ENCODE assay signal across 27 cellular contexts in the genomic region with DNA sequence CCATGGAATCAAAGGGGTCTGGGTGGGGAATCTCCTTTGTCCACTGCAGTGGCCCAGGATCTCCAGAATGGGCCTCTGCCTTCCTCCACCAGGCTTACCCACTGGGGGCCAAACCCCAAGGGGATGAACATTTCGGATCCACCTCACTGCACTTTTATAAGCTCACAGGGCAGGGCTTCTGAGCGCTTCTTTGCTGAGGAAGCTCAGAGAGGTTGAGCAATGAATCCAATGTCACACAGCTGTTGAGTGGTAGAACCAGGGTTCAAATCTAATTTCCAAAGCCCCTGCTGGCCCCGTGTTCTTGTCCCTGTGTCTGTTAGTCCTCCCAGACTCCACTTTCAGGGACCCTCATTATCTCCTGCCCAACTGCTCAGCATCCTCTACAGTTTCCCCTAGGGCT.
DNase-seq lines count a peak whose midpoint lies in the region; ATAC-seq, FAIRE-seq and TF ChIP-seq lines count a peak whose summit lies in the region.
"Had no signal": no experiment of that assay in that cellular context is flagged by ENCODE, and none has a peak within 500 bp of the region (broad histone marks: within the 10 kb centered on the region; RNA-seq: fewer than 3 reads in every experiment).

No MANE protein-coding gene starts in this region.

- H3F3A ChIP-seq in neural cell (ENCODE audit: insufficient read depth, low read length, poor library complexity, severe bottlenecking), result peaks cover 6% of the 10 kb centered on the region

- TF ChIP-seq CTCF in astrocyte (IDR thresholded peaks at IDR 0.05; ENCODE audit: insufficient read depth, low read depth, low read length) (no peak), neural cell (IDR thresholded peaks at IDR 0.05; ENCODE audit: poor library complexity, severe bottlenecking) (no peak)

- TF ChIP-seq EP300 in neural cell (conservative IDR thresholded peaks at IDR 0.05; ENCODE audit: poor library complexity, severe bottlenecking), result no peak

- H3K79me2 ChIP-seq in astrocyte (ENCODE audit: insufficient read depth, low read length) (no peaks in the 10 kb centered on the region), neural cell (replicated peaks; ENCODE audit: insufficient read depth, low read length) (no peaks in the 10 kb centered on the region)

- H3K4me2 ChIP-seq in BLaER1, result peak overlapping the region; percentile 69
- peak overlapping the region in 9 of 11 experiments; percentile 12 to 79 (median 67); a peak in 16 of 22 replicates for H3K4me2 ChIP-seq in BLaER1 treated with 17β-estradiol and CSF1 and Interleukin-3, amounts not matched to agents 10 nM and 100 nM
- no peak overlapping the region for H3K4me2 ChIP-seq in astrocyte (ENCODE audit: low read length)
- H3K4me2 ChIP-seq in neural cell (ENCODE audit: low read length), result no peak overlapping the region

- H3K4me3 ChIP-seq in BLaER1 (no peak overlapping the region), astrocyte (ENCODE audit: insufficient read depth, low read depth, low read length) (no peak overlapping the region), neural cell (ENCODE audit: low read length) (peak overlapping the region; percentile 19)
- H3K4me3 ChIP-seq in BLaER1 treated with 17β-estradiol and CSF1 and Interleukin-3, amounts not matched to agents 10 nM and 100 nM, result no peak overlapping the region
- H3K4me3 ChIP-seq: GM12878 had no signal

- H4K20me1 ChIP-seq in BLaER1 (no peaks in the 10 kb centered on the region), astrocyte (ENCODE audit: insufficient read depth, low read length) (no peaks in the 10 kb centered on the region), neural cell (ENCODE audit: insufficient read depth) (no peaks in the 10 kb centered on the region)
- H4K20me1 ChIP-seq in BLaER1 treated with 17β-estradiol and CSF1 and Interleukin-3, amounts not matched to agents 10 nM and 100 nM, result no peaks in the 10 kb centered on the region

- H2AFZ ChIP-seq in astrocyte (ENCODE audit: low read depth, low read length), result no peak overlapping the region
- H2AFZ ChIP-seq in neural cell (ENCODE audit: low read depth, low read length), result no peak overlapping the region

- H3K27ac ChIP-seq in BLaER1, result no peak overlapping the region
- H3K27ac ChIP-seq in BLaER1 treated with 17β-estradiol and CSF1 and Interleukin-3, amounts not matched to agents 10 nM and 100 nM, result no peak overlapping the region
- no peak overlapping the region for H3K27ac ChIP-seq in astrocyte (ENCODE audit: low read depth, low read length)
- peak overlapping the region; percentile 44 for H3K27ac ChIP-seq in neural cell (ENCODE audit: low read length)

- no peaks in the 10 kb centered on the region for H3K27me3 ChIP-seq in BLaER1
- no peaks in the 10 kb centered on the region for H3K27me3 ChIP-seq in BLaER1 treated with 17β-estradiol and CSF1 and Interleukin-3, amounts not matched to agents 10 nM and 100 nM
- no peaks in the 10 kb centered on the region for H3K27me3 ChIP-seq in astrocyte (ENCODE audit: insufficient read depth, low read length)
- no peaks in the 10 kb centered on the region for H3K27me3 ChIP-seq in neural cell (ENCODE audit: insufficient read depth, low read depth, low read length)
- H3K27me3 ChIP-seq: BE2C had no signal

- H3K9ac ChIP-seq in BLaER1, result no peak overlapping the region
- H3K9ac ChIP-seq in BLaER1 treated with 17β-estradiol and CSF1 and Interleukin-3, amounts not matched to agents 10 nM and 100 nM, result no peak overlapping the region
- H3K9ac ChIP-seq in astrocyte (ENCODE audit: low read length), result no peak overlapping the region
- peak overlapping the region; percentile 9 for H3K9ac ChIP-seq in neural cell (ENCODE audit: low read length)

- no peaks in the 10 kb centered on the region for H3K9me2 ChIP-seq in neural cell (ENCODE audit: insufficient read depth, low read length)

- H3K36me3 ChIP-seq in BLaER1 (no peaks in the 10 kb centered on the region), astrocyte (ENCODE audit: insufficient read depth, low read length) (no peaks in the 10 kb centered on the region), neural cell (ENCODE audit: insufficient read depth, low read length) (no peaks in the 10 kb centered on the region)
- no peaks in the 10 kb centered on the region for H3K36me3 ChIP-seq in BLaER1 treated with 17β-estradiol and CSF1 and Interleukin-3, amounts not matched to agents 10 nM and 100 nM
- H3K36me3 ChIP-seq: BE2C had no signal

- DNase-seq in astrocyte (ENCODE audit: low read depth) (no peak), ecto neural progenitor cell (ENCODE audit: low spot score) (no peak)
- no peak for DNase-seq in activated T-cell treated with anti-CD3 and anti-CD28 coated beads, Interleukin-2, amount 50 U/mL, for 72 hours
- DNase-seq in activated naive CD8-positive, alpha-beta T cell treated with anti-CD3 and anti-CD28 coated beads, Interleukin-2, amount 50 U/mL, for 24 hours, result no peak
- DNase-seq: 8988T; ACHN; BE2C; C1 segment of cervical spinal cord; CD4-positive, alpha-beta memory T cell; CD4-positive, CD25-positive, alpha-beta regulatory T cell; CD8-positive, alpha-beta memory T cell; COR-L47; DMS 273 treated with DMSO at 0.1 percent for 48 hours; DMS153; DMS53; DMS79; DND-41; EL; GDM1 had no signal

- H3K4me1 ChIP-seq in BLaER1 (peaks cover 66% of the 10 kb centered on the region), astrocyte (ENCODE audit: insufficient read depth, low read length) (no peaks in the 10 kb centered on the region)
- H3K4me1 ChIP-seq in BLaER1 treated with 17β-estradiol and CSF1 and Interleukin-3, amounts not matched to agents 10 nM and 100 nM, result peaks cover 0 to 73% (median 53%) of the 10 kb centered on the region in 10 experiments; a peak in 17 of 20 replicates

- H3K36me3 Mint-ChIP-seq in astrocyte (ENCODE audit: low read depth, unreplicated experiment), result no peaks in the 10 kb centered on the region
- no peaks in the 10 kb centered on the region for H3K36me3 Mint-ChIP-seq in activated T-cell treated with anti-CD3 and anti-CD28 coated beads, Interleukin-2, amount 50 U/mL, for 72 hours (ENCODE audit: insufficient read depth in 2 of 2)
- no peaks in the 10 kb centered on the region for H3K36me3 Mint-ChIP-seq in activated naive CD8-positive, alpha-beta T cell treated with anti-CD3 and anti-CD28 coated beads, Interleukin-2, amount 50 U/mL, for 24 hours (ENCODE audit: low read depth)
- H3K36me3 Mint-ChIP-seq: CD14-positive monocyte; CD4-positive, alpha-beta memory T cell; CD4-positive, CD25-positive, alpha-beta regulatory T cell; CD8-positive, alpha-beta memory T cell had no signal

- no peak for TF ChIP-seq RAD21 in neural cell (conservative IDR thresholded peaks at IDR 0.05)

- H3K9me3 ChIP-seq in BLaER1, result no peaks in the 10 kb centered on the region
- H3K9me3 ChIP-seq in BLaER1 treated with 17β-estradiol and CSF1 and Interleukin-3, amounts not matched to agents 10 nM and 100 nM (replicated peaks in 1 of 11), result no peaks in the 10 kb centered on the region
- H3K9me3 ChIP-seq in astrocyte (ENCODE audit: insufficient read depth, low read depth, low read length), result no peaks in the 10 kb centered on the region
- no peaks in the 10 kb centered on the region for H3K9me3 ChIP-seq in neural cell (ENCODE audit: low read length)
- H3K9me3 ChIP-seq: BE2C had no signal

- FAIRE-seq in astrocyte (lab: Jason Lieb, UNC), result no peak
- FAIRE-seq: A204.1, GM12878, GM12892, GM18507 had no signal

- H3K27me3 Mint-ChIP-seq in astrocyte (ENCODE audit: low read depth, unreplicated experiment), result peaks cover 55% of the 10 kb centered on the region
- peaks cover 7% of the 10 kb centered on the region for H3K27me3 Mint-ChIP-seq in activated T-cell treated with anti-CD3 and anti-CD28 coated beads, Interleukin-2, amount 50 U/mL, for 72 hours (ENCODE audit: low read depth)
- H3K27me3 Mint-ChIP-seq in activated naive CD8-positive, alpha-beta T cell treated with anti-CD3 and anti-CD28 coated beads, Interleukin-2, amount 50 U/mL, for 24 hours, result no peaks in the 10 kb centered on the region

- no peaks in the 10 kb centered on the region for H3K9me3 Mint-ChIP-seq in astrocyte (ENCODE audit: unreplicated experiment)
- H3K9me3 Mint-ChIP-seq in activated T-cell treated with anti-CD3 and anti-CD28 coated beads, Interleukin-2, amount 50 U/mL, for 72 hours, result no peaks in the 10 kb centered on the region
- H3K9me3 Mint-ChIP-seq in activated naive CD8-positive, alpha-beta T cell treated with anti-CD3 and anti-CD28 coated beads, Interleukin-2, amount 50 U/mL, for 24 hours, result no peaks in the 10 kb centered on the region
- H3K9me3 Mint-ChIP-seq: CD14-positive monocyte; CD4-positive, alpha-beta memory T cell; CD8-positive, alpha-beta memory T cell had no signal

- no peak for ATAC-seq in activated T-cell treated with anti-CD3 and anti-CD28 coated beads, Interleukin-2, amount 50 U/mL, for 72 hours (replicated peaks in 1 of 2)
- ATAC-seq in activated naive CD8-positive, alpha-beta T cell treated with anti-CD3 and anti-CD28 coated beads, Interleukin-2, amount 50 U/mL, for 24 hours, result no peak
- ATAC-seq: GM12878 had no signal

- H3K4me1 Mint-ChIP-seq in astrocyte (ENCODE audit: low read depth, unreplicated experiment), result peaks cover 8% of the 10 kb centered on the region
- no peaks in the 10 kb centered on the region for H3K4me1 Mint-ChIP-seq in activated T-cell treated with anti-CD3 and anti-CD28 coated beads, Interleukin-2, amount 50 U/mL, for 72 hours (ENCODE audit: low read depth)
- H3K4me1 Mint-ChIP-seq in activated naive CD8-positive, alpha-beta T cell treated with anti-CD3 and anti-CD28 coated beads, Interleukin-2, amount 50 U/mL, for 24 hours, result no peaks in the 10 kb centered on the region
- H3K4me1 Mint-ChIP-seq: CD14-positive monocyte; CD4-positive, alpha-beta memory T cell; CD4-positive, CD25-positive, alpha-beta regulatory T cell; CD8-positive, alpha-beta memory T cell had no signal

- H3K4me3 Mint-ChIP-seq in astrocyte (ENCODE audit: unreplicated experiment), result no peak overlapping the region
- no peak overlapping the region for H3K4me3 Mint-ChIP-seq in activated T-cell treated with anti-CD3 and anti-CD28 coated beads, Interleukin-2, amount 50 U/mL, for 72 hours
- H3K4me3 Mint-ChIP-seq in activated naive CD8-positive, alpha-beta T cell treated with anti-CD3 and anti-CD28 coated beads, Interleukin-2, amount 50 U/mL, for 24 hours, result no peak overlapping the region
- H3K4me3 Mint-ChIP-seq: CD14-positive monocyte; CD4-positive, alpha-beta memory T cell; CD4-positive, CD25-positive, alpha-beta regulatory T cell; CD8-positive, alpha-beta memory T cell had no signal

- H3K27ac Mint-ChIP-seq in astrocyte (ENCODE audit: unreplicated experiment), result peak overlapping the region; percentile 26
- no peak overlapping the region for H3K27ac Mint-ChIP-seq in activated T-cell treated with anti-CD3 and anti-CD28 coated beads, Interleukin-2, amount 50 U/mL, for 72 hours
- no peak overlapping the region for H3K27ac Mint-ChIP-seq in activated naive CD8-positive, alpha-beta T cell treated with anti-CD3 and anti-CD28 coated beads, Interleukin-2, amount 50 U/mL, for 24 hours
- H3K27ac Mint-ChIP-seq: CD14-positive monocyte; CD4-positive, alpha-beta memory T cell; CD4-positive, CD25-positive, alpha-beta regulatory T cell; CD8-positive, alpha-beta memory T cell had no signal

TF ChIP-seq in neural cell, 6 proteins besides CTCF, POLR2A, EP300 and RAD21 (continues in another document):
- TF ChIP-seq EZH2 (IDR thresholded peaks at IDR 0.05; ENCODE audit: borderline replicate concordance, insufficient read depth, low read length, poor library complexity, severe bottlenecking) (no peak), SMC3 (conservative IDR thresholded peaks at IDR 0.05; ENCODE audit: poor library complexity) (no peak)

Comparison
In these comparisons a context has a peak if more than half of its experiments do, and no peak if none do; other contexts are left out.
1. H3K4me2 ChIP-seq: peak in BLaER1 (single experiment) and BLaER1 treated with 17β-estradiol and CSF1 and Interleukin-3, amounts not matched to agents 10 nM and 100 nM (9 of 11); none in astrocyte (single experiment) and neural cell (single experiment).